8 cellular contexts compared by ENCODE assay signal in genomic region chr17:62724398-62725146, GRCh38.
DNase-seq lines count a peak whose midpoint lies in the region; ATAC-seq, FAIRE-seq and TF ChIP-seq lines count a peak whose summit lies in the region.

No MANE protein-coding gene starts in this region.

- WGBS in sigmoid colon, 2 donors: 27 to 46% methylated on average over 16 of the region's 16 CpGs

- H3K4me3 ChIP-seq in sigmoid colon: no peak overlapping the region

- ATAC-seq in HG02852 (IDR thresholded peaks at IDR 0.05; ENCODE audit: unreplicated experiment): peak; percentile 95

- H3K27me3 ChIP-seq in sigmoid colon: peaks cover 0 to 7% (median 0%) of the 10 kb centered on the region in 3 donors

- H3K4me1 ChIP-seq in sigmoid colon: no peaks in the 10 kb centered on the region

- no peak for TF ChIP-seq CTCF in sigmoid colon (IDR thresholded peaks at IDR 0.05)

- H3K27ac ChIP-seq in sigmoid colon: no peak overlapping the region

- H3K36me3 ChIP-seq in sigmoid colon: no peaks in the 10 kb centered on the region

- peak; percentile 99 for FAIRE-seq in GM18507 (lab: Jason Lieb, UNC)

- no peaks in the 10 kb centered on the region for H3K9me3 ChIP-seq in sigmoid colon

- intact Hi-C loops in sigmoid colon (cut with DNase I): no loop called here

- no peak for TF ChIP-seq EP300 in sigmoid colon (IDR thresholded peaks at IDR 0.05)

- DNase-seq in GM18507 (ENCODE audit: extremely low spot score, insufficient read length, low read depth) (peak; percentile 58), sigmoid colon (peak; percentile 12), cerebellar nuclear complex (lab: John Stamatoyannopoulos, UW) (no peak), mucosa of gallbladder (ENCODE audit: low spot score) (no peak), NCI-H526 (lab: John Stamatoyannopoulos, UW) (no peak)
- DNase-seq in activated naive CD4-positive, alpha-beta T cell (lab: John Stamatoyannopoulos, UW): peak; percentile 39 to 49 (median 48)

- TF ChIP-seq POLR2A in sigmoid colon (IDR thresholded peaks at IDR 0.05): no peak

TF ChIP-seq in PFSK-1, 5 proteins besides CTCF, POLR2A, EP300 and RAD21:
- 0 out of 4 replicates have a peak, but pooled peaks of 1 of the 2 experiments have one; percentile 17 for TF ChIP-seq REST (IDR thresholded peaks at IDR 0.05; ENCODE audit: insufficient read depth in 1 of 2, low read depth in 2 of 2, low read length in 2 of 2)
- TF ChIP-seq SIN3A (IDR thresholded peaks at IDR 0.05; ENCODE audit: borderline replicate concordance, insufficient read depth, low read length): no peak
- TF ChIP-seq TAF1 (IDR thresholded peaks at IDR 0.05; ENCODE audit: borderline replicate concordance, insufficient read depth, low read length): 0 out of 2 replicates have a peak, but pooled peaks have one; percentile 25

Comparison
In these comparisons a context has a peak if more than half of its experiments do, and no peak if none do; other contexts are left out.
1. DNase-seq: peak in GM18507 (single experiment), activated naive CD4-positive, alpha-beta T cell (4 of 4) and sigmoid colon (single experiment); none in cerebellar nuclear complex (0 of 2), mucosa of gallbladder (single experiment) and NCI-H526 (0 of 2).